Comparison of ENCODE assay signal across 8 cellular contexts in the genomic region with DNA sequence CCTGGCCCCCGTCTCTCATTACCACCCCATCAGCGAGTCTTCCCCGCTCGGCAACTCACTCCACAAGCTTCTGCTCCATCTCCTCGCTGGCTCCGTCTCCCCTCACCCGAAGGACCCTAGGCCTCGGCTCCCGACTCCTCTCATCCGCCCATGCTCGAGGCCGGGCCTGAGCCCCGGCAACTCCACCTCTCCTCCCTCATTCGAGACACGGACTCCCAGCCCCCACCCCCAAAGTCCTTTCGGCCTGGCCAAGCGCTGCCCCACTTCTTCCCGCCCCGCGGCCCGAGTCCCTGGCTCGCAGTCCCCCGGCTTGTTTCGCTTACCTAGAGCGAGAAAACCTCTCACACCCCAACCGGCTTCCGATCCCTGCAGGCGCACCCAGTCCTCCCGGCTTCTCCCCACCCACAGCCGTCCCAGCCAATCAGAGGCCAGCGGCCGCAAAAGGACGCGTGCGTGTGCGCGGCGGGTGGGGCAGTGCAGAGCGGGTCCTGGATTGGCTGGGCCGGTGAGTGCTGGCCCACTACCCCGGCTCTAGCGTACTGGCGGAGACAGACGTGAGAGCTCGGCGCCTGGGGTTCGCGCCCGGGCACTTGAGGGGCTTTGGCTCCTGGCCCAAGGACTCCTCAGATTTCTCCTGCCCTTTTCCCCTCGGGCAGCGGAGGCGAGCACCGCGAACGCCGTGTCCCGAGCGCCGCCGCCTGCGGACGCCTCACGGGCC. TPM values are rescaled to one million over a fixed set of nuclear protein-coding genes. Genes with fewer than 3 reads are reported as not detected.
DNase-seq lines count a peak whose midpoint lies in the region; ATAC-seq and TF ChIP-seq lines count a peak whose summit lies in the region.

Gene HIGD1A, minus strand, starts transcription at position 378 of the 718 bp plus-strand sequence. CDS start 10,237 bp downstream, outside the sequence.

- H3K9me3 Mint-ChIP-seq in activated naive CD4-positive, alpha-beta T cell treated with anti-CD3 and anti-CD28 coated beads, Interleukin-2, amount 50 U/mL, for 24 hours: no peaks in the 10 kb centered on the region

- peaks cover 36% of the 10 kb centered on the region for H3K4me1 Mint-ChIP-seq in activated naive CD4-positive, alpha-beta T cell treated with anti-CD3 and anti-CD28 coated beads, Interleukin-2, amount 50 U/mL, for 24 hours

- peak within 1 kb of the TSS; percentile 88 for H3K27ac ChIP-seq in temporal lobe (ENCODE audit: low read depth, low read length)

- no peaks in the 10 kb centered on the region for H3K36me3 ChIP-seq in GM06990 (ENCODE audit: control insufficient read depth, insufficient read depth, low read length)

- H3K4me3 ChIP-seq in GM06990 (replicated peaks; ENCODE audit: low read depth, low read length): peak within 1 kb of the TSS; percentile 79

- peak within 1 kb of the TSS; percentile 96 for H3K4me3 Mint-ChIP-seq in activated naive CD4-positive, alpha-beta T cell treated with anti-CD3 and anti-CD28 coated beads, Interleukin-2, amount 50 U/mL, for 24 hours

- peak; percentile 98 for ATAC-seq in HG02588 (IDR thresholded peaks at IDR 0.05; ENCODE audit: unreplicated experiment)
- peak; percentile 99 for ATAC-seq in SK-N-SH treated with all-trans-retinoic acid at 6 μM for 48 hours

- peaks cover 5% of the 10 kb centered on the region for H3K36me3 Mint-ChIP-seq in activated naive CD4-positive, alpha-beta T cell treated with anti-CD3 and anti-CD28 coated beads, Interleukin-2, amount 50 U/mL, for 24 hours

- H3K27me3 Mint-ChIP-seq in activated naive CD4-positive, alpha-beta T cell treated with anti-CD3 and anti-CD28 coated beads, Interleukin-2, amount 50 U/mL, for 24 hours: peaks cover 4% of the 10 kb centered on the region

- H3K27ac Mint-ChIP-seq in activated naive CD4-positive, alpha-beta T cell treated with anti-CD3 and anti-CD28 coated beads, Interleukin-2, amount 50 U/mL, for 24 hours: peak within 1 kb of the TSS; percentile 88

- H3K27me3 ChIP-seq in GM06990 (replicated peaks; ENCODE audit: control insufficient read depth, insufficient read depth, low read length): no peaks in the 10 kb centered on the region

- peak; percentile 96 for DNase-seq in GM06990 (ENCODE audit: extremely low read depth, insufficient read length)
- peak; percentile 91 for DNase-seq in NCI-H1092 (lab: John Stamatoyannopoulos, UW)
- DNase-seq in globus pallidus (ENCODE audit: low spot score): peak; percentile 98
- peak; percentile 97 for DNase-seq in occipital lobe (lab: John Stamatoyannopoulos, UW)

- no peak for TF ChIP-seq CTCF in GM06990 (IDR thresholded peaks at IDR 0.05; ENCODE audit: insufficient read depth, low read length, poor library complexity, severe bottlenecking)

TF ChIP-seq in SK-N-SH treated with all-trans-retinoic acid at 6 μM for 48 hours, 23 proteins besides CTCF, POLR2A, EP300 and RAD21:
- TF ChIP-seq, protein P1, sequence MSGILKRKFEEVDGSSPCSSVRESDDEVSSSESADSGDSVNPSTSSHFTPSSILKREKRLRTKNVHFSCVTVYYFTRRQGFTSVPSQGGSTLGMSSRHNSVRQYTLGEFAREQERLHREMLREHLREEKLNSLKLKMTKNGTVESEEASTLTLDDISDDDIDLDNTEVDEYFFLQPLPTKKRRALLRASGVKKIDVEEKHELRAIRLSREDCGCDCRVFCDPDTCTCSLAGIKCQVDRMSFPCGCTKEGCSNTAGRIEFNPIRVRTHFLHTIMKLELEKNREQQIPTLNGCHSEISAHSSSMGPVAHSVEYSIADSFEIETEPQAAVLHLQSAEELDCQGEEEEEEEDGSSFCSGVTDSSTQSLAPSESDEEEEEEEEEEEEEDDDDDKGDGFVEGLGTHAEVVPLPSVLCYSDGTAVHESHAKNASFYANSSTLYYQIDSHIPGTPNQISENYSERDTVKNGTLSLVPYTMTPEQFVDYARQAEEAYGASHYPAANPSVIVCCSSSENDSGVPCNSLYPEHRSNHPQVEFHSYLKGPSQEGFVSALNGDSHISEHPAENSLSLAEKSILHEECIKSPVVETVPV (CRISPR knock-in tag; IDR thresholded peaks at IDR 0.05): 0 out of 2 replicates have a peak, but pooled peaks have one; percentile 8
- TF ChIP-seq TCF4 (CRISPR knock-in tag; IDR thresholded peaks at IDR 0.05; ENCODE audit: borderline replicate concordance) (no peak), ZNF70 (CRISPR knock-in tag; IDR thresholded peaks at IDR 0.05) (no peak)

RNA-seq across cellular contexts. Expression of gene HIGD1A, which starts in this region (rescaled TPM):
- total RNA-seq in occipital lobe: 117 TPM
- total RNA-seq in temporal lobe: 87.8 TPM

Comparison
In these comparisons a context has a peak if more than half of its experiments do, and no peak if none do; other contexts are left out.
1. Peak in every context shown above with its lines: DNase-seq, ATAC-seq, H3K4me3 ChIP-seq and H3K27ac ChIP-seq.